10 cellular contexts compared by ENCODE assay signal in the genomic region with DNA sequence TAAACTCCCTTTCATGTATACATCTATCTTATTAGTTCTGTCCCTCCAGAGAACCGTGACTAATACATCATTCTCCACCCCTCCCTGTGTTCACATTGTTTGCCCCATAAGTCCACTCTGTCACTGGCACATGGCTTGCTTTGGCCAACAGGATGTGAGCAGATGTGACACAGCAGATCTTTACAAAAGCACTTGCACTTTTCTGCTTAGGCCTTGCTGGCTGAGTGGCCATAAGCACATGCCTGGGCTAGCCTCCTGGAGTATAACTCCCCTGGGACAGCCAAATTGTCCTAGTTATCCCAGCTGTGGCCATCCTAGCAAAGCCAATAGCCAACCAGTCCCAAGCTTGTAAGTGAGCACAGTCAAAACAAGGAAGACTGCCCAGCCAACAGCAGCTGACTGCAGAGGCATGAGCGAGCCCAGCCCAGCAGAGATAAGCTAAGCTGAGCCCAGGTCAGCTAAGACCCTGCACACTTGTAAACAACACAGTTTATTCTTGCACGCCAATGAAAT. TPM values are rescaled to one million over a fixed set of nuclear protein-coding genes. Genes with fewer than 3 reads are reported as not detected.
DNase-seq lines count a peak whose midpoint lies in the region; ATAC-seq and TF ChIP-seq lines count a peak whose summit lies in the region.
"Had no signal": no experiment of that assay in that cellular context is flagged by ENCODE, and none has a peak within 500 bp of the region (broad histone marks: within the 10 kb centered on the region; RNA-seq: fewer than 3 reads in every experiment).

No MANE protein-coding gene starts in this region.

- H4K91ac ChIP-seq in neuronal stem cell (ENCODE audit: low read depth, low read length, poor library complexity) = no peak overlapping the region

- DNase-seq in mammary epithelial cell (peak; percentile 71), neuronal stem cell (ENCODE audit: low spot score) (no peak), head of caudate nucleus (no peak)
- no peak for DNase-seq in activated T-cell treated with anti-CD3 and anti-CD28 coated beads, Interleukin-2, amount 50 U/mL, for 24 hours
- DNase-seq: SK-N-SH had no signal

- ATAC-seq in GM19035 (IDR thresholded peaks at IDR 0.05; ENCODE audit: unreplicated experiment) (peak; percentile 75), HG03378 (IDR thresholded peaks at IDR 0.05; ENCODE audit: unreplicated experiment) (peak; percentile 71), HG03342 (IDR thresholded peaks at IDR 0.05; ENCODE audit: unreplicated experiment) (no peak)

- H3K4me1 ChIP-seq in mammary epithelial cell (ENCODE audit: insufficient read depth, low read length) (peaks cover 14% of the 10 kb centered on the region), neuronal stem cell (ENCODE audit: control insufficient read depth in 2 of 2, insufficient read depth in 1 of 2, low read depth in 1 of 2, low read length in 2 of 2) (peaks cover 6% of the 10 kb centered on the region in 2 donors)

- no peaks in the 10 kb centered on the region for H3K36me3 Mint-ChIP-seq in activated T-cell treated with anti-CD3 and anti-CD28 coated beads, Interleukin-2, amount 50 U/mL, for 24 hours (ENCODE audit: low read depth)
- H3K36me3 Mint-ChIP-seq: activated naive CD4-positive, alpha-beta T cell treated with anti-CD3 and anti-CD28 coated beads, Interleukin-2, amount 50 U/mL, for 24 hours; IgD-negative memory B cell had no signal

- WGBS in mammary epithelial cell (ENCODE audit: low coverage, missing lambda C conversion rate) = 79% methylated on average over 3 of the region's 3 CpGs
- no CpG with 5 or more reads among the region's 3 CpGs for WGBS in neuronal stem cell (ENCODE audit: extremely low coverage in 2 of 2, insufficient read length in 2 of 2, insufficient replicate concordance in 1 of 2), 2 donors

- H2AFZ ChIP-seq in mammary epithelial cell (ENCODE audit: low read depth, low read length) = peak overlapping the region; percentile 75
- peak overlapping the region; percentile 55 for H2AFZ ChIP-seq in neuronal stem cell (ENCODE audit: low read length)

- H3K9me3 ChIP-seq in mammary epithelial cell (replicated peaks; ENCODE audit: insufficient read depth, low read length) = no peaks in the 10 kb centered on the region
- peaks cover 0 to 8% of the 10 kb centered on the region in 2 donors for H3K9me3 ChIP-seq in neuronal stem cell (replicated peaks in 1 of 2; ENCODE audit: control insufficient read depth in 2 of 2, insufficient read depth in 1 of 2, low read depth in 1 of 2, low read length in 2 of 2)
- H3K9me3 ChIP-seq: SK-N-SH had no signal

- no peaks in the 10 kb centered on the region for H3K27me3 ChIP-seq in mammary epithelial cell (ENCODE audit: insufficient read depth, low read length)
- H3K27me3 ChIP-seq in neuronal stem cell (ENCODE audit: control insufficient read depth in 3 of 3, insufficient read depth in 3 of 3, low read depth in 1 of 3, low read length in 3 of 3) = no peaks in the 10 kb centered on the region

- no peaks in the 10 kb centered on the region for H4K20me1 ChIP-seq in mammary epithelial cell (ENCODE audit: insufficient read depth, low read length)

- H3K9me3 Mint-ChIP-seq in activated T-cell treated with anti-CD3 and anti-CD28 coated beads, Interleukin-2, amount 50 U/mL, for 24 hours = peaks cover 2% of the 10 kb centered on the region
- H3K9me3 Mint-ChIP-seq: activated naive CD4-positive, alpha-beta T cell treated with anti-CD3 and anti-CD28 coated beads, Interleukin-2, amount 50 U/mL, for 24 hours had no signal

- BruUV-seq in mammary epithelial cell (replicated peaks; lab: Mats Ljungman, UMichigan) = no TSS peak

- H3K27ac ChIP-seq in mammary epithelial cell (ENCODE audit: insufficient read depth, low read depth, low read length) (peak overlapping the region; percentile 25), neuronal stem cell (replicated peaks; ENCODE audit: low read length) (no peak overlapping the region)

- peaks cover 23% of the 10 kb centered on the region for H3K27me3 Mint-ChIP-seq in activated T-cell treated with anti-CD3 and anti-CD28 coated beads, Interleukin-2, amount 50 U/mL, for 24 hours

- H2BK5ac ChIP-seq in neuronal stem cell (ENCODE audit: low read length) = no peak overlapping the region

- H3K4me3 ChIP-seq in mammary epithelial cell (replicated peaks in 1 of 3; ENCODE audit: insufficient read depth in 1 of 3, low read depth in 2 of 3, low read length in 3 of 3) (no peak overlapping the region), neuronal stem cell (ENCODE audit: low read length in 2 of 2) (no peak overlapping the region)

- no peak overlapping the region for H3K4me2 ChIP-seq in mammary epithelial cell (ENCODE audit: insufficient read depth, low read depth, low read length)
- no peak overlapping the region for H3K4me2 ChIP-seq in neuronal stem cell (ENCODE audit: insufficient read depth, low read length, poor library complexity, severe bottlenecking)
- H3K4me2 ChIP-seq: SK-N-SH had no signal

- CTCF ChIA-PET in mammary epithelial cell (lab: Charles Lee; ENCODE audit: low non-redundant PET) = no interaction called here

- no peak overlapping the region for H3K27ac Mint-ChIP-seq in activated T-cell treated with anti-CD3 and anti-CD28 coated beads, Interleukin-2, amount 50 U/mL, for 24 hours
- H3K27ac Mint-ChIP-seq: activated naive CD4-positive, alpha-beta T cell treated with anti-CD3 and anti-CD28 coated beads, Interleukin-2, amount 50 U/mL, for 24 hours; IgD-negative memory B cell had no signal

- no peak for TF ChIP-seq CTCF in mammary epithelial cell (conservative IDR thresholded peaks at IDR 0.05 in 1 of 2, IDR thresholded peaks at IDR 0.05 in 1 of 2; ENCODE audit: extremely low read depth in 1 of 2, insufficient read depth in 1 of 2, low read depth in 1 of 2, low read length in 2 of 2)

- H2BK120ac ChIP-seq in neuronal stem cell (ENCODE audit: low read depth, low read length) = no peak overlapping the region

- in situ Hi-C loops in mammary epithelial cell (cut with MboI; ENCODE audit: low sequenced_read_pairs in 2 of 2) = no loop called here

- intact Hi-C loops in mammary epithelial cell (cut with micrococcal nuclease) = no loop called here
- intact Hi-C loops in head of caudate nucleus (cut with DNase I) = no loop called here

- no peaks in the 10 kb centered on the region for H3K79me2 ChIP-seq in mammary epithelial cell (ENCODE audit: insufficient read depth, low read length)

- H4K8ac ChIP-seq in neuronal stem cell (ENCODE audit: low read depth, low read length) = no peak overlapping the region

- H3K36me3 ChIP-seq in mammary epithelial cell (ENCODE audit: insufficient read depth, low read length) = no peaks in the 10 kb centered on the region
- no peaks in the 10 kb centered on the region for H3K36me3 ChIP-seq in neuronal stem cell (replicated peaks in 1 of 2; ENCODE audit: control insufficient read depth in 2 of 2, insufficient read depth in 2 of 2, low read length in 2 of 2)

- H3K4ac ChIP-seq in neuronal stem cell (ENCODE audit: low read length) = no peak overlapping the region

- H3K79me1 ChIP-seq in neuronal stem cell (ENCODE audit: low read depth, low read length) = no peaks in the 10 kb centered on the region

- H3K4me1 Mint-ChIP-seq in activated T-cell treated with anti-CD3 and anti-CD28 coated beads, Interleukin-2, amount 50 U/mL, for 24 hours (ENCODE audit: low read depth) = no peaks in the 10 kb centered on the region
- H3K4me1 Mint-ChIP-seq: activated naive CD4-positive, alpha-beta T cell treated with anti-CD3 and anti-CD28 coated beads, Interleukin-2, amount 50 U/mL, for 24 hours; IgD-negative memory B cell had no signal

- no peak overlapping the region for H3K23ac ChIP-seq in neuronal stem cell (ENCODE audit: low read depth, low read length, poor library complexity)

- no peak overlapping the region for H2BK15ac ChIP-seq in neuronal stem cell (ENCODE audit: low read length)

- H2BK12ac ChIP-seq in neuronal stem cell (ENCODE audit: low read length) = no peak overlapping the region

- dilution Hi-C loops in mammary epithelial cell (cut with HindIII; ENCODE audit: low sequenced_read_pairs) = no loop called here

- no peak overlapping the region for H2AK5ac ChIP-seq in neuronal stem cell (ENCODE audit: low read depth, low read length)

- H3K4me3 Mint-ChIP-seq in activated T-cell treated with anti-CD3 and anti-CD28 coated beads, Interleukin-2, amount 50 U/mL, for 24 hours = no peak overlapping the region
- H3K4me3 Mint-ChIP-seq: activated naive CD4-positive, alpha-beta T cell treated with anti-CD3 and anti-CD28 coated beads, Interleukin-2, amount 50 U/mL, for 24 hours; IgD-negative memory B cell had no signal

- H3K9ac ChIP-seq in mammary epithelial cell (ENCODE audit: insufficient read depth, low read length) = no peak overlapping the region
- no peak overlapping the region for H3K9ac ChIP-seq in neuronal stem cell (ENCODE audit: low read depth, low read length, poor library complexity)
- H3K9ac ChIP-seq: SK-N-SH had no signal

- no peak overlapping the region for H3K14ac ChIP-seq in neuronal stem cell (ENCODE audit: low read length)

- H3K18ac ChIP-seq in neuronal stem cell (ENCODE audit: low read length) = no peak overlapping the region

RNA-seq across cellular contexts. Expression of gene RCN1, which starts 9.7 kb away (rescaled TPM):
- 100 to 1,000 TPM; 101 to 163 TPM for total RNA-seq in mammary epithelial cell
- polyA plus RNA-seq in mammary epithelial cell = 59.9 TPM
- 29.8 TPM for polyA minus RNA-seq in mammary epithelial cell
- polyA plus RNA-seq in neuronal stem cell (2013, experiment 1 of 2) = 179 TPM
- 180 TPM for polyA plus RNA-seq in neuronal stem cell (2013, experiment 2 of 2)
